Comparison of ENCODE assay signal across 11 cellular contexts in the genomic region with DNA sequence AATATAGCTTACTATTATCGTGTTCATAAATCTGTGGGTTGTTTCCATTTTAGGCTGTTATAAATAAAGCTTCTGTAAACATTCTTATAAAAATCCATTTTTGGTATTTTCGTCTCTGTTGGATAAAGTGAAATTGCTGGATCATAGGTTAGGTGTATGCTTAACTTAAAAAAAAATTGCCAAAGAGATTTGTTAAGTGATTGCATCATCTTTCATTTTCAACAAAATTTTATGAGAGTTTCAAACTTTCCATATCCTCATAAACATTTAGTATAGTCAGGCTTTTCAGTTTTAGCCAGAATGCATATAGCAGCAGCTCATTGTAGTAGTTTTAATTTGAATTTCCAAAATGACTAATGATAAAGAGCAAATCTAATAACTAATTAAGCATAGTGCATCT.
"Had no signal": no experiment of that assay in that cellular context is flagged by ENCODE, and none has a peak within 500 bp of the region (broad histone marks: within the 10 kb centered on the region; RNA-seq: fewer than 3 reads in every experiment).

No MANE protein-coding gene starts in this region.

- H3K9me3 ChIP-seq: HAP-1 had no signal

- H3K36me3 ChIP-seq: HAP-1 had no signal

- H3K4me1 ChIP-seq: HAP-1 had no signal

- H3K27ac ChIP-seq: GM23248 had no signal

- H2AFZ ChIP-seq: GM23248, GM23338 had no signal

- DNase-seq: GM23248, GOT3, H7, H9, HCEC 1CT, HFFc6 had no signal

- H3K4me3 ChIP-seq: GM23248, GM23338, HAP-1 had no signal

- H3K4me2 ChIP-seq: GM23338 had no signal

- ATAC-seq: GM23338, HCT116 had no signal

- H3K9ac ChIP-seq: GM23248 had no signal

- FAIRE-seq: H1, H54 had no signal
